12 cellular contexts compared by ENCODE assay signal in the genomic region with DNA sequence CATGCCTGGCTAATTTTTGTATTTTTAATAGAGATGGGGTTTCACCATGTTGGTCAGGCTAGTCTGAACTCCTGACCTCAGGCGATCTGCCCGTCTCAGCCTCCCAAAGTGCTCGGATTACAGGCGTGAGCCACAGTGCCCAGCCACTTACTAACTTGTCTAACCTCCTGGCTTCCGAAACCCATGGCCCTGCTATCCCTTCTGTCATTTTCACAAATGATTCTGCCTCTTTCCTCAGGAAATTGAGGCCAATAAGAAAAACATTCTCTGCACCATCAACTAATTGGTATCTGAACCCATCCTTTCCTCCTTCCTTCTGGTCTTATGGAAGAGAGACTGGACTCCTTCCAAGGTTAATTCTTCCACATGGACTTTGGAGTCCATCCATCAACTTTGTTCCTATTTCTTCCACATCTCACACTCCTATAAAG. TPM values are rescaled to one million over a fixed set of nuclear protein-coding genes. Genes with fewer than 3 reads are reported as not detected.
DNase-seq lines count a peak whose midpoint lies in the region; ATAC-seq, FAIRE-seq and TF ChIP-seq lines count a peak whose summit lies in the region.
"Had no signal": no experiment of that assay in that cellular context is flagged by ENCODE, and none has a peak within 500 bp of the region (broad histone marks: within the 10 kb centered on the region; RNA-seq: fewer than 3 reads in every experiment).

No MANE protein-coding gene starts in this region.

- TF ChIP-seq EP300 in A549 (IDR thresholded peaks at IDR 0.05) (no peak), esophagus muscularis mucosa (IDR thresholded peaks at IDR 0.05) (no peak)

- POLR2A ChIA-PET in A549 (lab: Yijun Ruan, JAX), result interaction anchor here (0.7 kb wide), 2 partner anchors 75 to 115 kb away, joined by 4 to 5 read pairs; no protein-coding TSS in a partner anchor
- POLR2A ChIA-PET in activated CD8-positive, alpha-beta T cell treated with anti-CD3 and anti-CD28 coated beads for 36 hours (lab: Charles Lee), result no interaction called here

- no peaks in the 10 kb centered on the region for H3K27me3 ChIP-seq in esophagus muscularis mucosa
- H3K27me3 ChIP-seq: BE2C had no signal

- no peaks in the 10 kb centered on the region for H3K36me3 ChIP-seq in esophagus muscularis mucosa
- H3K36me3 ChIP-seq: BE2C had no signal

- DNase-seq in A549 (ENCODE audit: low read depth in 1 of 2, low spot score in 1 of 2) (peak in 1 of 2 experiments; percentile 48), NCI-H226 (peak; percentile 53), esophagus muscularis mucosa (ENCODE audit: extremely low spot score) (no peak), nephron progenitor cell (no peak), midbrain (lab: John Stamatoyannopoulos, UW) (no peak), posterior cingulate gyrus (no peak)
- no peak for DNase-seq in activated CD8-positive, alpha-beta T cell treated with anti-CD3 and anti-CD28 coated beads for 36 hours
- DNase-seq in activated CD8-positive, alpha-beta memory T cell treated with anti-CD3 and anti-CD28 coated beads, Interleukin-2, amount 10 ng/mL, durations not matched to agents 7 days and 5 days, result no peak
- DNase-seq: BE2C, NCI-H748 treated with DMSO at 0.1 percent for 48 hours had no signal

- no peaks in the 10 kb centered on the region for H3K36me3 Mint-ChIP-seq in nephron progenitor cell (ENCODE audit: low read depth)
- H3K36me3 Mint-ChIP-seq in activated CD8-positive, alpha-beta T cell treated with anti-CD3 and anti-CD28 coated beads for 36 hours (ENCODE audit: low read depth), result no peaks in the 10 kb centered on the region
- H3K36me3 Mint-ChIP-seq in activated CD8-positive, alpha-beta memory T cell treated with anti-CD3 and anti-CD28 coated beads, Interleukin-2, amount 10 ng/mL, durations not matched to agents 7 days and 5 days, result no peaks in the 10 kb centered on the region

- ATAC-seq in A549, result peak; percentile 36 to 69; a peak in 3 of 6 replicates
- no peak for ATAC-seq in activated CD8-positive, alpha-beta T cell treated with anti-CD3 and anti-CD28 coated beads for 36 hours
- ATAC-seq in activated CD8-positive, alpha-beta memory T cell treated with anti-CD3 and anti-CD28 coated beads, Interleukin-2, amount 10 ng/mL, durations not matched to agents 7 days and 5 days, result no peak

- H3K9me3 ChIP-seq in A549 (no peaks in the 10 kb centered on the region), esophagus muscularis mucosa (no peaks in the 10 kb centered on the region)
- H3K9me3 ChIP-seq: BE2C had no signal

- H3K4me1 ChIP-seq in A549 (peaks cover 30% of the 10 kb centered on the region), esophagus muscularis mucosa (peaks cover 22 to 49% (median 42%) of the 10 kb centered on the region in 4 donors)
- H3K4me1 ChIP-seq: BE2C had no signal

- H3K27ac Mint-ChIP-seq in nephron progenitor cell, result peak overlapping the region; percentile 22
- no peak overlapping the region for H3K27ac Mint-ChIP-seq in activated CD8-positive, alpha-beta T cell treated with anti-CD3 and anti-CD28 coated beads for 36 hours
- no peak overlapping the region for H3K27ac Mint-ChIP-seq in activated CD8-positive, alpha-beta memory T cell treated with anti-CD3 and anti-CD28 coated beads, Interleukin-2, amount 10 ng/mL, durations not matched to agents 7 days and 5 days
- H3K27ac Mint-ChIP-seq: activated naive CD8-positive, alpha-beta T cell had no signal

- peaks cover 21% of the 10 kb centered on the region for H3K4me1 Mint-ChIP-seq in nephron progenitor cell
- H3K4me1 Mint-ChIP-seq in activated CD8-positive, alpha-beta T cell treated with anti-CD3 and anti-CD28 coated beads for 36 hours (ENCODE audit: low read depth), result no peaks in the 10 kb centered on the region
- H3K4me1 Mint-ChIP-seq in activated CD8-positive, alpha-beta memory T cell treated with anti-CD3 and anti-CD28 coated beads, Interleukin-2, amount 10 ng/mL, durations not matched to agents 7 days and 5 days, result peaks cover 3% of the 10 kb centered on the region

- TF ChIP-seq RAD21 in A549 (conservative IDR thresholded peaks at IDR 0.05 in 1 of 2, IDR thresholded peaks at IDR 0.05 in 1 of 2), result no peak

- TF ChIP-seq CTCF in A549 (IDR thresholded peaks at IDR 0.05), result no peak
- no peak for TF ChIP-seq CTCF in esophagus muscularis mucosa (IDR thresholded peaks at IDR 0.05)
- no peak for TF ChIP-seq CTCF in nephron progenitor cell (IDR thresholded peaks at IDR 0.05)
- TF ChIP-seq CTCF in activated CD8-positive, alpha-beta T cell treated with anti-CD3 and anti-CD28 coated beads for 36 hours (IDR thresholded peaks at IDR 0.05), result no peak

- intact Hi-C loops in esophagus muscularis mucosa (cut with DNase I), result no loop called here
- intact Hi-C loops in activated CD8-positive, alpha-beta T cell treated with anti-CD3 and anti-CD28 coated beads for 36 hours (cut with micrococcal nuclease), result no loop called here
- intact Hi-C loops in posterior cingulate gyrus (cut with DNase I), result no loop called here

- CTCF ChIA-PET in A549 (lab: Yijun Ruan, JAX), result interaction anchor here (0.6 to 1.6 kb wide), 5 partner anchors 11 to 251 kb away, joined by 3 to 4 read pairs (median 4); no protein-coding TSS in a partner anchor
- CTCF ChIA-PET in activated CD8-positive, alpha-beta T cell treated with anti-CD3 and anti-CD28 coated beads for 36 hours (lab: Charles Lee), result no interaction called here
- CTCF ChIA-PET in activated CD8-positive, alpha-beta memory T cell treated with anti-CD3 and anti-CD28 coated beads, Interleukin-2, amount 10 ng/mL, durations not matched to agents 7 days and 5 days (lab: Charles Lee), result interaction anchor here (0.6 kb wide), 1 partner anchor 1058 kb away, joined by 3 read pairs; no protein-coding TSS in a partner anchor

- H3K4me3 ChIP-seq in A549 (peak overlapping the region; percentile 11; the same call in 1 of the 3 replicates), esophagus muscularis mucosa (peak overlapping the region in 2 of 4 donors; percentile 3 to 16)

- no peak for FAIRE-seq in A549 (lab: Jason Lieb, UNC)
- FAIRE-seq: GM18507 had no signal

- H3K4me2 ChIP-seq in A549, result peak overlapping the region; percentile 70

- no peak for TF ChIP-seq POLR2A in A549 (IDR thresholded peaks at IDR 0.05; ENCODE audit: low read length)
- TF ChIP-seq POLR2A in esophagus muscularis mucosa (IDR thresholded peaks at IDR 0.05; ENCODE audit: low read depth), result no peak

- H3K27ac ChIP-seq in A549 (peak overlapping the region; percentile 87 to 92), esophagus muscularis mucosa (replicated peaks in 1 of 4) (peak overlapping the region; percentile 75 to 87 (median 84))

- H3K4me3 Mint-ChIP-seq in nephron progenitor cell, result peak overlapping the region; percentile 6
- no peak overlapping the region for H3K4me3 Mint-ChIP-seq in activated CD8-positive, alpha-beta T cell treated with anti-CD3 and anti-CD28 coated beads for 36 hours
- H3K4me3 Mint-ChIP-seq in activated CD8-positive, alpha-beta memory T cell treated with anti-CD3 and anti-CD28 coated beads, Interleukin-2, amount 10 ng/mL, durations not matched to agents 7 days and 5 days, result no peak overlapping the region
- H3K4me3 Mint-ChIP-seq: activated naive CD8-positive, alpha-beta T cell had no signal

- H3K9me3 Mint-ChIP-seq in nephron progenitor cell, result peaks cover 3% of the 10 kb centered on the region
- no peaks in the 10 kb centered on the region for H3K9me3 Mint-ChIP-seq in activated CD8-positive, alpha-beta T cell treated with anti-CD3 and anti-CD28 coated beads for 36 hours
- H3K9me3 Mint-ChIP-seq in activated CD8-positive, alpha-beta memory T cell treated with anti-CD3 and anti-CD28 coated beads, Interleukin-2, amount 10 ng/mL, durations not matched to agents 7 days and 5 days (ENCODE audit: low read depth), result no peaks in the 10 kb centered on the region

- 4% methylated on average over 5 of the region's 5 CpGs for WGBS in A549 (ENCODE audit: missing lambda C conversion rate)
- WGBS in esophagus muscularis mucosa, result 34% methylated on average over 5 of the region's 5 CpGs

- peaks cover 3% of the 10 kb centered on the region for H3K27me3 Mint-ChIP-seq in nephron progenitor cell (ENCODE audit: low read depth, poor library complexity)
- H3K27me3 Mint-ChIP-seq in activated CD8-positive, alpha-beta T cell treated with anti-CD3 and anti-CD28 coated beads for 36 hours, result peaks cover 7% of the 10 kb centered on the region
- H3K27me3 Mint-ChIP-seq in activated CD8-positive, alpha-beta memory T cell treated with anti-CD3 and anti-CD28 coated beads, Interleukin-2, amount 10 ng/mL, durations not matched to agents 7 days and 5 days, result peaks cover 9% of the 10 kb centered on the region

TF ChIP-seq in A549, 52 proteins besides CTCF, POLR2A, EP300 and RAD21:
- TF ChIP-seq RFX5 (IDR thresholded peaks at IDR 0.05) (no peak), JUN (IDR thresholded peaks at IDR 0.05) (0 out of 5 replicates have a peak, but pooled peaks of 1 of the 2 experiments have one; percentile 4)
TF ChIP-seq in A549: peak in this region for 1.

RNA-seq across cellular contexts. Expression of gene TNRC6A, which starts 27.9 kb away (rescaled TPM):
- polyA plus RNA-seq in A549 (2011; rRNA removed) (51.6 and 61.2 TPM in 2 replicates), A549 (2017; fragmentation: RNase III; extraction: RNeasy Plus Mini Kit Qiagen cat#74134 plus additional on column Dnase treatment) (26.7 to 28.8 TPM (median 27.9 TPM) in 3 replicates)
- 27.0 and 30.6 TPM in 2 replicates for polyA plus RNA-seq in A549 (2012; cell fraction: cytosol; rRNA removed)
- polyA plus RNA-seq in A549 (2012; cell fraction: nucleus; rRNA removed), result 77.1 and 86.0 TPM in 2 replicates
- polyA minus RNA-seq in A549 (2011; rRNA and poly(A)+ RNA removed), result 104 and 125 TPM in 2 replicates
- total RNA-seq in esophagus muscularis mucosa, result 10 to 100 TPM; 44.1 to 50.7 (median 46.4) TPM
- 10 to 100 TPM; 27.7 to 28.9 TPM for total RNA-seq in activated CD8-positive, alpha-beta T cell treated with anti-CD3 and anti-CD28 coated beads for 36 hours
- total RNA-seq in activated CD8-positive, alpha-beta memory T cell treated with anti-CD3 and anti-CD28 coated beads, Interleukin-2, amount 10 ng/mL, durations not matched to agents 7 days and 5 days, result 10 to 100 TPM; 38.9 to 39.6 TPM

Comparison
In these comparisons a context has a peak if more than half of its experiments do, and no peak if none do; other contexts are left out.
1. ATAC-seq: peak in A549 (2 of 2); none in activated CD8-positive, alpha-beta T cell treated with anti-CD3 and anti-CD28 coated beads for 36 hours (single experiment) and activated CD8-positive, alpha-beta memory T cell treated with anti-CD3 and anti-CD28 coated beads, Interleukin-2, amount 10 ng/mL, durations not matched to agents 7 days and 5 days (single experiment).